Comparison of ENCODE assay signal across 8 cellular contexts in the genomic region with DNA sequence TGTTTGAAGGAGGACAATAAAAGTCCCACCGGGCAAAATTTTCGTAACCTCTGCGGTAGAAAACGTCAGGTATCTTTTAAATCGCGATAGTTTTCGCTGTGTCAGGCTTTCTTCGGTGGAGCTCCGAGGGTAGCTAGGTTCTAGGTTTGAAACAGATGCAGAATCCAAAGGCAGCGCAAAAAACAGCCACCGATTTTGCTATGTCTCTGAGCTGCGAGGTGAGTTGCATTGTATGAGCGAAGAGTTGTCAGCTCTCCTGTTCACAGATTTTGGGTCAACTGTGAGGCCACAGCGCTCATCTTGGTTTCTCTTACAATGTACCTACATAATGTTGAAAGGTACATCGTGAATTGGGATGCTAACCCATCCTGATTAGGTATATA. TPM values are rescaled to one million over a fixed set of nuclear protein-coding genes. Genes with fewer than 3 reads are reported as not detected.
DNase-seq lines count a peak whose midpoint lies in the region; ATAC-seq and TF ChIP-seq lines count a peak whose summit lies in the region.

No MANE protein-coding gene starts in this region.

- no peaks in the 10 kb centered on the region for H3K9me3 ChIP-seq in SJSA1 (replicated peaks)

- peak overlapping the region; percentile 99 for H3K27ac Mint-ChIP-seq in memory B cell

- H3K9me3 Mint-ChIP-seq in memory B cell: peaks cover 1% of the 10 kb centered on the region

- no peak for TF ChIP-seq CTCF in coronary artery (IDR thresholded peaks at IDR 0.05)

- H3K4me1 ChIP-seq in SJSA1 (replicated peaks) (peaks cover 8% of the 10 kb centered on the region), urinary bladder (ENCODE audit: insufficient read depth) (no peaks in the 10 kb centered on the region)

- DNase-seq in NCI-H345 (lab: John Stamatoyannopoulos, UW) (peak; percentile 21), NCI-H345 treated with DMSO at 0.1 percent for 48 hours (lab: John Stamatoyannopoulos, UW; ENCODE audit: unreplicated experiment) (no peak), SJSA1 (ENCODE audit: low read depth in 1 of 2, low spot score in 2 of 2) (no peak), coronary artery (ENCODE audit: low spot score) (no peak), memory B cell (ENCODE audit: low spot score in 2 of 2) (peak in 1 of 2 donors; percentile 18), DMS153 (lab: John Stamatoyannopoulos, UW) (no peak)

- no peaks in the 10 kb centered on the region for H3K36me3 ChIP-seq in SJSA1
- no peaks in the 10 kb centered on the region for H3K36me3 ChIP-seq in urinary bladder (ENCODE audit: insufficient read depth)

- H3K4me3 ChIP-seq in SJSA1 (peak overlapping the region; percentile 58), coronary artery (peak overlapping the region; percentile 86), urinary bladder (ENCODE audit: low read depth, low read length) (peak overlapping the region; percentile 73)

- no peaks in the 10 kb centered on the region for H3K27me3 ChIP-seq in SJSA1 (replicated peaks)

- peaks cover 21% of the 10 kb centered on the region for H3K4me1 Mint-ChIP-seq in memory B cell

- ATAC-seq in memory B cell (ENCODE audit: low read depth) (no peak), GM19452 (IDR thresholded peaks at IDR 0.05; ENCODE audit: unreplicated experiment) (no peak)

- H3K27me3 Mint-ChIP-seq in memory B cell: no peaks in the 10 kb centered on the region

- H3K4me3 Mint-ChIP-seq in memory B cell: peak overlapping the region; percentile 99

- H3K27ac ChIP-seq in SJSA1 (peak overlapping the region; percentile 74), coronary artery (peak overlapping the region; percentile 90 to 95), urinary bladder (ENCODE audit: low read depth) (peak overlapping the region; percentile 83)

- peaks cover 5% of the 10 kb centered on the region for H3K36me3 Mint-ChIP-seq in memory B cell

- WGBS in urinary bladder: under 1% methylated on average over 15 of the region's 15 CpGs

RNA-seq across cellular contexts. Expression of a gene that starts 0.5 kb away (rescaled TPM):
- total RNA-seq in SJSA1 (2014; rRNA removed; shearing (Covaris generic)): 19.9 and 23.3 TPM in 2 replicates
- 62.8 TPM for total RNA-seq in urinary bladder
- 17.6 TPM for polyA plus RNA-seq in urinary bladder

RNA-seq across cellular contexts. Expression of a gene that starts 8.5 kb away (rescaled TPM):
- total RNA-seq in SJSA1 (2014; rRNA removed; shearing (Covaris generic)): 4.4 and 6.2 TPM in 2 replicates
- 40.8 TPM for total RNA-seq in urinary bladder
- 10.0 TPM for polyA plus RNA-seq in urinary bladder
